In the genomic region with DNA sequence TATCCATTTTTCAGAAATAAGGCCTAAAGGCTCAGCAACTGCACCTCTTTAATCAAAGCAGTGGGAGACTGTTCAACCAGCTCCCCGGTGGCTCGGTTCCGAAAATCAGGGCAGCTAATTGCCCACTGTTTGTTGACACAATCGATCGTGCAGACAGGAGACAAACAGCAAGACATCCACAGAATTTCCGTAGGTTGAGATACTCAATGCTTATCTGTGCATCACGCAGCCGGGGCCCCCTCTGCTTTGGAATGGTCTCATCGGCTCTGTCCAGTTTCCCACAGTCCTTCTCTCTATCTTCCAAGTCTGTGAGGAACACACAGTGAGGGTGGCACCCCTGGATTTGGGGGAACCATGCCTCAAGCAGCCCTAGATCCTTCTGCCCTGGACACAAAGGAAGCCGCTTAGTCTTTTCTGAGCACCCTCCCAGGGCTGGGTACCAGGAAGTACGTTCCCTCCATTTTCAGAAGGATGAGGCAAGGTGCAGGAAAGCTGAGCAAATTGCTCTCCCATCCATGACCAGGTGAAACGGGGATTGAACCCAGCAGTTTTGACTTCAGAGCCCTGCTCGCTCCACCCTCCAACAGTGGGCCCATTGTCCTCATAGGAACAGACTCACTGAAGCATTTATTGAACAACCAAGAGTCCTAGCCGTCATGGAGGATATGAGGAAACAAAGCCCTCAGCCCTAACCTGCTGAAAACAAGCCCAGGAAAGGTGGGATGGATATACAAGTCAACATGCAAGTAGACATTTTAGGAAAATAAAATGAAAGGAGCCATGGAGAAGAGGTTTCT, we compare ENCODE assay signal across 18 cellular contexts.
A peak's percentile ranks its signal among the peaks of the same experiment; 100 is the strongest.
DNase-seq lines count a peak whose midpoint lies in the region; ATAC-seq and TF ChIP-seq lines count a peak whose summit lies in the region.
"Had no signal": no experiment of that assay in that cellular context is flagged by ENCODE, and none has a peak within 500 bp of the region (broad histone marks: within the 10 kb centered on the region; RNA-seq: fewer than 3 reads in every experiment).

No MANE protein-coding gene starts in this region.

- no peaks in the 10 kb centered on the region for H3K9me3 ChIP-seq in right lobe of liver
- H3K9me3 ChIP-seq: A549 had no signal

- intact Hi-C loops in right lobe of liver (cut with DNase I) = no loop called here

- peak; percentile 45 to 68 (median 48) for ATAC-seq in right lobe of liver
- ATAC-seq in HG03039 (IDR thresholded peaks at IDR 0.05; ENCODE audit: unreplicated experiment) = no peak
- ATAC-seq: A549, GM12878, SK-N-SH treated with all-trans-retinoic acid at 6 μM for 48 hours, T-cell had no signal

- no peak overlapping the region for H3K27ac ChIP-seq in right lobe of liver
- no peak overlapping the region for H3K27ac ChIP-seq in caudate nucleus (ENCODE audit: low read depth, low read length)
- H3K27ac ChIP-seq: A549, PC-9, RWPE1 had no signal

- no peak for TF ChIP-seq CTCF in right lobe of liver (IDR thresholded peaks at IDR 0.05)

- 38% methylated on average over 5 of the region's 14 CpGs for WGBS in right lobe of liver (ENCODE audit: insufficient coverage, low coverage, low lambda C conversion rate, missing lambda C conversion rate)

- no peaks in the 10 kb centered on the region for H3K27me3 ChIP-seq in right lobe of liver

- no peak overlapping the region for H3K4me3 ChIP-seq in right lobe of liver
- H3K4me3 ChIP-seq: A549, GM12878, PC-9 had no signal

- H3K36me3 ChIP-seq in right lobe of liver = no peaks in the 10 kb centered on the region

- peaks cover 3% of the 10 kb centered on the region for H3K27me3 Mint-ChIP-seq in activated naive CD8-positive, alpha-beta T cell treated with anti-CD3 and anti-CD28 coated beads for 36 hours
- H3K27me3 Mint-ChIP-seq: T-cell had no signal

- no peaks in the 10 kb centered on the region for H3K36me3 Mint-ChIP-seq in activated naive CD8-positive, alpha-beta T cell treated with anti-CD3 and anti-CD28 coated beads for 36 hours
- H3K36me3 Mint-ChIP-seq: T-cell had no signal

- H3K4me1 ChIP-seq in right lobe of liver = peaks cover 0 to 6% (median 0%) of the 10 kb centered on the region in 4 donors
- H3K4me1 ChIP-seq: A549 had no signal

- peaks cover 8% of the 10 kb centered on the region for H3K4me1 Mint-ChIP-seq in activated naive CD8-positive, alpha-beta T cell treated with anti-CD3 and anti-CD28 coated beads for 36 hours
- H3K4me1 Mint-ChIP-seq: T-cell had no signal

- no peak for TF ChIP-seq POLR2A in right lobe of liver (IDR thresholded peaks at IDR 0.05)

- H3K27ac Mint-ChIP-seq in activated naive CD8-positive, alpha-beta T cell treated with anti-CD3 and anti-CD28 coated beads for 36 hours = no peak overlapping the region
- H3K27ac Mint-ChIP-seq: CD4-positive, alpha-beta T cell; T-cell had no signal

- DNase-seq in COLO668 (lab: John Stamatoyannopoulos, UW; ENCODE audit: unreplicated experiment) (peak; percentile 10), NCI-H1092 (lab: John Stamatoyannopoulos, UW) (peak; percentile 65), NCI-H526 (lab: John Stamatoyannopoulos, UW) (peak; percentile 4 to 36), right lobe of liver (no peak), caudate nucleus (lab: John Stamatoyannopoulos, UW) (no peak)
- no peak for DNase-seq in activated naive CD8-positive, alpha-beta T cell treated with anti-CD3 and anti-CD28 coated beads for 36 hours
- DNase-seq: CD4-positive, alpha-beta T cell; DMS53; EL; NCI-H2029; PC-9; SIG-M5; T-cell had no signal

- H3K9me3 Mint-ChIP-seq in activated naive CD8-positive, alpha-beta T cell treated with anti-CD3 and anti-CD28 coated beads for 36 hours = no peaks in the 10 kb centered on the region
- H3K9me3 Mint-ChIP-seq: CD4-positive, alpha-beta T cell; T-cell had no signal

- H3K4me3 Mint-ChIP-seq in activated naive CD8-positive, alpha-beta T cell treated with anti-CD3 and anti-CD28 coated beads for 36 hours = no peak overlapping the region
- H3K4me3 Mint-ChIP-seq: CD4-positive, alpha-beta T cell; T-cell had no signal

Comparison
In these comparisons a context has a peak if more than half of its experiments do, and no peak if none do; other contexts are left out.
1. DNase-seq: peak in COLO668 (single experiment), NCI-H1092 (single experiment) and NCI-H526 (2 of 2); none in right lobe of liver (0 of 3), activated naive CD8-positive, alpha-beta T cell treated with anti-CD3 and anti-CD28 coated beads for 36 hours (single experiment) and caudate nucleus (0 of 61).